ENCODE assay signal across 9 cellular contexts in genomic region chr1:229254910-229255541, GRCh38. TPM values are rescaled to one million over a fixed set of nuclear protein-coding genes. Genes with fewer than 3 reads are reported as not detected.
A peak's percentile ranks its signal among the peaks of the same experiment; 100 is the strongest.
DNase-seq lines count a peak whose midpoint lies in the region; ATAC-seq and TF ChIP-seq lines count a peak whose summit lies in the region.
"Had no signal": no experiment of that assay in that cellular context is flagged by ENCODE, and none has a peak within 500 bp of the region (broad histone marks: within the 10 kb centered on the region; RNA-seq: fewer than 3 reads in every experiment).

No MANE protein-coding gene starts in this region.

- peaks cover 38% of the 10 kb centered on the region for H3F3A ChIP-seq in neural progenitor cell (ENCODE audit: low read depth)

- peak overlapping the region in 1 of 2 donors; percentile 59 for H3K4me3 Mint-ChIP-seq in activated T-cell treated with anti-CD3 and anti-CD28 coated beads, Interleukin-2, amount 50 U/mL, for 72 hours
- H3K4me3 Mint-ChIP-seq in brain (no peak overlapping the region), neural progenitor cell (no peak overlapping the region)

- H3K27me3 ChIP-seq in neural progenitor cell, result no peaks in the 10 kb centered on the region

- no peak overlapping the region for H3K9ac ChIP-seq in neural progenitor cell

- H3K4me2 ChIP-seq in neural progenitor cell, result no peak overlapping the region

- H3K27ac Mint-ChIP-seq in activated T-cell treated with anti-CD3 and anti-CD28 coated beads, Interleukin-2, amount 50 U/mL, for 72 hours, result no peak overlapping the region
- H3K27ac Mint-ChIP-seq in brain (peak overlapping the region in 2 of 5 experiments; percentile 24 to 39), neural progenitor cell (no peak overlapping the region)

- H3K27me3 Mint-ChIP-seq in activated T-cell treated with anti-CD3 and anti-CD28 coated beads, Interleukin-2, amount 50 U/mL, for 72 hours (ENCODE audit: low read depth), result no peaks in the 10 kb centered on the region
- peaks cover 11% of the 10 kb centered on the region for H3K27me3 Mint-ChIP-seq in brain
- peaks cover 8% of the 10 kb centered on the region for H3K27me3 Mint-ChIP-seq in neural progenitor cell (ENCODE audit: insufficient read depth, low read depth)

- peak; percentile 50 to 60 for ATAC-seq in activated T-cell treated with anti-CD3 and anti-CD28 coated beads, Interleukin-2, amount 50 U/mL, for 72 hours (replicated peaks in 1 of 2)
- ATAC-seq in GM18498 (IDR thresholded peaks at IDR 0.05; ENCODE audit: unreplicated experiment), result no peak
- ATAC-seq in HG03108 (IDR thresholded peaks at IDR 0.05; ENCODE audit: unreplicated experiment), result no peak
- no peak for ATAC-seq in HG03025 (IDR thresholded peaks at IDR 0.05; ENCODE audit: low FRiP score, unreplicated experiment)

- H3K4me1 Mint-ChIP-seq in activated T-cell treated with anti-CD3 and anti-CD28 coated beads, Interleukin-2, amount 50 U/mL, for 72 hours (ENCODE audit: low read depth), result peaks cover 48% of the 10 kb centered on the region
- H3K4me1 Mint-ChIP-seq in brain, result peaks cover 33% of the 10 kb centered on the region
- peaks cover 41% of the 10 kb centered on the region for H3K4me1 Mint-ChIP-seq in neural progenitor cell

- H2AFZ ChIP-seq in neural progenitor cell (replicated peaks), result no peak overlapping the region

- H3K27ac ChIP-seq in neural progenitor cell, result no peak overlapping the region
- H3K27ac ChIP-seq: neutrophil had no signal

- peaks cover 31% of the 10 kb centered on the region for H3K4me1 ChIP-seq in neural progenitor cell

- H3K79me2 ChIP-seq in neural progenitor cell (ENCODE audit: low read depth), result no peaks in the 10 kb centered on the region

- no peaks in the 10 kb centered on the region for H3K9me3 Mint-ChIP-seq in activated T-cell treated with anti-CD3 and anti-CD28 coated beads, Interleukin-2, amount 50 U/mL, for 72 hours
- no peaks in the 10 kb centered on the region for H3K9me3 Mint-ChIP-seq in brain
- no peaks in the 10 kb centered on the region for H3K9me3 Mint-ChIP-seq in neural progenitor cell

- peak; percentile 72 to 74 for TF ChIP-seq CTCF in brain (conservative IDR thresholded peaks at IDR 0.05)
- peak; percentile 54 for TF ChIP-seq CTCF in neural progenitor cell (IDR thresholded peaks at IDR 0.05)

- DNase-seq in activated T-cell treated with anti-CD3 and anti-CD28 coated beads, Interleukin-2, amount 50 U/mL, for 72 hours, result no peak
- DNase-seq in activated T-cell treated with anti-CD3 and anti-CD28 coated beads, Interleukin-2, amount 50 U/mL, for 48 hours, result no peak
- DNase-seq in NCI-H345 (lab: John Stamatoyannopoulos, UW), result peak; percentile 48
- peak; percentile 46 for DNase-seq in neural progenitor cell (ENCODE audit: low spot score)

- H4K20me1 ChIP-seq in neural progenitor cell (ENCODE audit: low read depth), result no peaks in the 10 kb centered on the region

- no peaks in the 10 kb centered on the region for H3K9me3 ChIP-seq in neural progenitor cell (ENCODE audit: low read depth)
- H3K9me3 ChIP-seq: neutrophil had no signal

- H3K36me3 ChIP-seq in neural progenitor cell, result no peaks in the 10 kb centered on the region
- H3K36me3 ChIP-seq: neutrophil had no signal

- H3K36me3 Mint-ChIP-seq in activated T-cell treated with anti-CD3 and anti-CD28 coated beads, Interleukin-2, amount 50 U/mL, for 72 hours (ENCODE audit: insufficient read depth in 2 of 2), result no peaks in the 10 kb centered on the region
- H3K36me3 Mint-ChIP-seq in brain (no peaks in the 10 kb centered on the region), neural progenitor cell (no peaks in the 10 kb centered on the region)

- H3K4me3 ChIP-seq in neural progenitor cell, result no peak overlapping the region

RNA-seq across cellular contexts. Expression of gene RAB4A, which starts 15.9 kb away (rescaled TPM):
- total RNA-seq in activated T-cell treated with anti-CD3 and anti-CD28 coated beads, Interleukin-2, amount 50 U/mL, for 72 hours, result 10 to 100 TPM; 31.7 to 32.3 TPM
- 42.1 TPM for polyA plus RNA-seq in brain (ENCODE audit: insufficient read depth, low read depth, low replicate concordance)
- total RNA-seq in neural progenitor cell (ENCODE audit: low replicate concordance), result 44.1 and 48.3 TPM in 2 replicates

Comparison
In these comparisons a context has a peak if more than half of its experiments do, and no peak if none do; other contexts are left out.
1. ATAC-seq: peak in activated T-cell treated with anti-CD3 and anti-CD28 coated beads, Interleukin-2, amount 50 U/mL, for 72 hours (2 of 2); none in GM18498 (single experiment), HG03108 (single experiment) and HG03025 (single experiment).
2. DNase-seq: peak in NCI-H345 (single experiment) and neural progenitor cell (single experiment); none in activated T-cell treated with anti-CD3 and anti-CD28 coated beads, Interleukin-2, amount 50 U/mL, for 72 hours (0 of 2) and activated T-cell treated with anti-CD3 and anti-CD28 coated beads, Interleukin-2, amount 50 U/mL, for 48 hours (0 of 2).